Comparison of ENCODE assay signal across 7 cellular contexts in genomic region chr19:14432817-14433453, GRCh38. TPM values are rescaled to one million over a fixed set of nuclear protein-coding genes. Genes with fewer than 3 reads are reported as not detected.
A peak's percentile ranks its signal among the peaks of the same experiment; 100 is the strongest.
DNase-seq lines count a peak whose midpoint lies in the region; ATAC-seq and TF ChIP-seq lines count a peak whose summit lies in the region.

Gene PKN1, plus strand, starts transcription at chr19:14433306. Its CDS starts 216 bp downstream, at chr19:14433522.

- H3K27me3 ChIP-seq in right cardiac atrium (ENCODE audit: control insufficient read depth, insufficient read depth) (no peaks in the 10 kb centered on the region), psoas muscle (ENCODE audit: insufficient read depth in 3 of 3, low read length in 2 of 3) (no peaks in the 10 kb centered on the region)

- peak within 1 kb of the TSS; percentile 73 for H3K27ac ChIP-seq in angular gyrus (ENCODE audit: low read depth, low read length)
- H3K27ac ChIP-seq in right cardiac atrium (ENCODE audit: low read length) = peak within 1 kb of the TSS; percentile 77
- H3K27ac ChIP-seq in psoas muscle = peak within 1 kb of the TSS; percentile 59

- H3K4me3 ChIP-seq in GM12864 (ENCODE audit: low read depth, low read length) (peak within 1 kb of the TSS; percentile 84), right cardiac atrium (ENCODE audit: low read length) (peak within 1 kb of the TSS; percentile 100), psoas muscle (peak within 1 kb of the TSS; percentile 91)

- 2% methylated on average over 69 of the region's 70 CpGs for WGBS in right cardiac atrium
- 3 to 5% (median 5%) methylated on average over 32 to 70 of the region's 70 CpGs for WGBS in psoas muscle, 3 donors

- TF ChIP-seq CTCF in GM12864 (IDR thresholded peaks at IDR 0.05; ENCODE audit: low read depth, low read length, missing control alignments) (no peak), psoas muscle (IDR thresholded peaks at IDR 0.05) (no peak)

- DNase-seq in GM12864 (ENCODE audit: low read depth) (no peak), SK-MEL-5 (ENCODE audit: low read depth, low spot score) (no peak), right cardiac atrium (peak; percentile 72 to 92 (median 91)), psoas muscle (peak; percentile 71 to 74), inferior parietal cortex (ENCODE audit: extremely low spot score) (no peak)

- H3K9me3 ChIP-seq in right cardiac atrium (ENCODE audit: control insufficient read depth, low read length) (no peaks in the 10 kb centered on the region), psoas muscle (no peaks in the 10 kb centered on the region)

- intact Hi-C loops in right cardiac atrium (cut with DNase I) = no loop called here
- intact Hi-C loops in psoas muscle (cut with DNase I) = no loop called here

- ATAC-seq in HG03432 (IDR thresholded peaks at IDR 0.05; ENCODE audit: unreplicated experiment) (peak; percentile 62), right cardiac atrium (peak; percentile 53 to 76), psoas muscle (peak; percentile 55 to 75 (median 68))

- peaks cover 0 to 6% of the 10 kb centered on the region in 2 donors for H3K36me3 ChIP-seq in psoas muscle (ENCODE audit: insufficient read depth in 1 of 2, low read depth in 1 of 2)

- H3K4me1 ChIP-seq in right cardiac atrium (ENCODE audit: control insufficient read depth, insufficient read depth, low read length) = peaks cover 2% of the 10 kb centered on the region
- H3K4me1 ChIP-seq in psoas muscle = peaks cover 10% of the 10 kb centered on the region

- in situ Hi-C loops in SK-MEL-5 (cut with HindIII; ENCODE audit: low pct_unique_long_range_greater_than_20kb, low sequenced_read_pairs) = no loop called here

RNA-seq across cellular contexts. Expression of gene PKN1, which starts in this region (rescaled TPM):
- total RNA-seq in SK-MEL-5 (2014; rRNA removed; shearing (Covaris generic)) = 29.3 and 31.1 TPM in 2 replicates
- 46.7 and 52.6 TPM in 2 replicates for polyA plus RNA-seq in SK-MEL-5 (2015; cell fraction: cytosol; rRNA removed)
- polyA plus RNA-seq in SK-MEL-5 (2015; cell fraction: nucleus; rRNA removed) = 27.2 and 53.1 TPM in 2 replicates
- total RNA-seq in right cardiac atrium (100 to 1,000 TPM; 122 to 138 (median 130) TPM), psoas muscle (100 to 1,000 TPM in 2 of 4 donors, 10 to 100 TPM in 2; 61.1 to 136 (median 102) TPM)
- polyA plus RNA-seq in right cardiac atrium (79.3 TPM), psoas muscle (10 to 100 TPM; 40.7 to 69.2 (median 62.9) TPM)

Comparison
In these comparisons a context has a peak if more than half of its experiments do, and no peak if none do; other contexts are left out.
1. DNase-seq: peak in right cardiac atrium (3 of 3) and psoas muscle (2 of 2); none in GM12864 (single experiment), SK-MEL-5 (single experiment) and inferior parietal cortex (single experiment).
2. Peak in every context shown above with its lines, with median percentiles within 50 percentile points of each other: H3K4me3 ChIP-seq, ATAC-seq and H3K27ac ChIP-seq.